11 cellular contexts compared by ENCODE assay signal in genomic region chr11:62588966-62589637, GRCh38. TPM values are rescaled to one million over a fixed set of nuclear protein-coding genes. Genes with fewer than 3 reads are reported as not detected.
DNase-seq lines count a peak whose midpoint lies in the region; ATAC-seq and TF ChIP-seq lines count a peak whose summit lies in the region.
"Had no signal": no experiment of that assay in that cellular context is flagged by ENCODE, and none has a peak within 500 bp of the region (broad histone marks: within the 10 kb centered on the region; RNA-seq: fewer than 3 reads in every experiment).

No MANE protein-coding gene starts in this region.

- H3K9me3 ChIP-seq in BLaER1 treated with 17β-estradiol and CSF1 and Interleukin-3, amounts not matched to agents 10 nM and 100 nM (replicated peaks in 1 of 11): no peaks in the 10 kb centered on the region
- H3K9me3 ChIP-seq: breast epithelium had no signal

- no peaks in the 10 kb centered on the region for H3K9me3 Mint-ChIP-seq in activated CD4-positive, alpha-beta memory T cell treated with anti-CD3 and anti-CD28 coated beads for 36 hours
- H3K9me3 Mint-ChIP-seq: memory B cell had no signal

- H3K27me3 Mint-ChIP-seq in activated CD4-positive, alpha-beta memory T cell treated with anti-CD3 and anti-CD28 coated beads for 36 hours: no peaks in the 10 kb centered on the region
- H3K27me3 Mint-ChIP-seq: memory B cell had no signal

- H3K9ac ChIP-seq in BLaER1 treated with 17β-estradiol and CSF1 and Interleukin-3, amounts not matched to agents 10 nM and 100 nM: peak overlapping the region in 3 of 11 experiments; percentile 24 to 87 (median 36); a peak in 3 of 22 replicates

- peaks cover 54 to 69% (median 66%) of the 10 kb centered on the region in 11 experiments for H3K36me3 ChIP-seq in BLaER1 treated with 17β-estradiol and CSF1 and Interleukin-3, amounts not matched to agents 10 nM and 100 nM

- H3K4me3 Mint-ChIP-seq in activated CD4-positive, alpha-beta memory T cell treated with anti-CD3 and anti-CD28 coated beads for 36 hours: no peak overlapping the region

- no peak overlapping the region for H3K27ac Mint-ChIP-seq in activated CD4-positive, alpha-beta memory T cell treated with anti-CD3 and anti-CD28 coated beads for 36 hours
- H3K27ac Mint-ChIP-seq: memory B cell had no signal

- H3K27me3 ChIP-seq in BLaER1 treated with 17β-estradiol and CSF1 and Interleukin-3, amounts not matched to agents 10 nM and 100 nM: no peaks in the 10 kb centered on the region
- H3K27me3 ChIP-seq: breast epithelium had no signal

- ATAC-seq in HG02870 (IDR thresholded peaks at IDR 0.05; ENCODE audit: unreplicated experiment) (no peak), GM19397 (IDR thresholded peaks at IDR 0.05; ENCODE audit: unreplicated experiment) (no peak)

- no peak overlapping the region for H3K27ac ChIP-seq in BLaER1 treated with 17β-estradiol and CSF1 and Interleukin-3, amounts not matched to agents 10 nM and 100 nM
- H3K27ac ChIP-seq: HL-60 had no signal

- H3K36me3 Mint-ChIP-seq in activated CD4-positive, alpha-beta memory T cell treated with anti-CD3 and anti-CD28 coated beads for 36 hours: peaks cover 31% of the 10 kb centered on the region

- TF ChIP-seq CTCF in GM12874 (IDR thresholded peaks at IDR 0.05; ENCODE audit: insufficient read depth, low read depth, low read length): peak; percentile 22; the same call in 1 of the 2 replicates

- peaks cover 46% of the 10 kb centered on the region for H3K4me1 Mint-ChIP-seq in activated CD4-positive, alpha-beta memory T cell treated with anti-CD3 and anti-CD28 coated beads for 36 hours (ENCODE audit: low read depth)

- H3K4me2 ChIP-seq in BLaER1 treated with 17β-estradiol and CSF1 and Interleukin-3, amounts not matched to agents 10 nM and 100 nM: peak overlapping the region in 9 of 11 experiments; percentile 80 to 95 (median 88); a peak in 13 of 22 replicates

- no peak overlapping the region for H3K4me3 ChIP-seq in BLaER1 treated with 17β-estradiol and CSF1 and Interleukin-3, amounts not matched to agents 10 nM and 100 nM
- H3K4me3 ChIP-seq: breast epithelium had no signal

- peaks cover 36 to 40% (median 38%) of the 10 kb centered on the region in 10 experiments for H3K4me1 ChIP-seq in BLaER1 treated with 17β-estradiol and CSF1 and Interleukin-3, amounts not matched to agents 10 nM and 100 nM

- peak; percentile 42 for DNase-seq in activated CD4-positive, alpha-beta memory T cell treated with anti-CD3 and anti-CD28 coated beads for 36 hours
- peak; percentile 36 for DNase-seq in left kidney (ENCODE audit: low read depth, low spot score)
- no peak for DNase-seq in NCI-H2196 (lab: John Stamatoyannopoulos, UW; ENCODE audit: unreplicated experiment)
- no peak for DNase-seq in iPS-NIHi11 (ENCODE audit: low spot score)

- peaks cover 0 to 6% (median 3%) of the 10 kb centered on the region in 11 experiments; a peak in 8 of 22 replicates for H4K20me1 ChIP-seq in BLaER1 treated with 17β-estradiol and CSF1 and Interleukin-3, amounts not matched to agents 10 nM and 100 nM

- intact Hi-C loops in activated CD4-positive, alpha-beta memory T cell treated with anti-CD3 and anti-CD28 coated beads for 36 hours (cut with micrococcal nuclease): no loop called here

- CTCF ChIA-PET in activated CD4-positive, alpha-beta memory T cell treated with anti-CD3 and anti-CD28 coated beads for 36 hours (lab: Charles Lee): interaction anchor here (0.8 to 1.9 kb wide), 6 partner anchors 23 to 194 kb away, joined by 3 to 6 read pairs (median 4); no protein-coding TSS in a partner anchor

- POLR2A ChIA-PET in activated CD4-positive, alpha-beta memory T cell treated with anti-CD3 and anti-CD28 coated beads for 36 hours (lab: Charles Lee): interaction anchor here (0.6 to 2.6 kb wide), 4 partner anchors 15 to 252 kb away, joined by 3 to 8 read pairs (median 4); partner anchors contain the start of gene EEF1G

RNA-seq across cellular contexts. Expression of gene TUT1, which starts 2.2 kb away (rescaled TPM):
- total RNA-seq in activated CD4-positive, alpha-beta memory T cell treated with anti-CD3 and anti-CD28 coated beads for 36 hours: 10 to 100 TPM; 32.7 to 34.2 TPM

RNA-seq across cellular contexts. Expression of gene MTA2, which starts 12.6 kb away (rescaled TPM):
- total RNA-seq in activated CD4-positive, alpha-beta memory T cell treated with anti-CD3 and anti-CD28 coated beads for 36 hours: 100 to 1,000 TPM; 166 to 167 TPM

RNA-seq across cellular contexts. Expression of gene EEF1G, which starts 15.4 kb away (rescaled TPM):
- total RNA-seq in activated CD4-positive, alpha-beta memory T cell treated with anti-CD3 and anti-CD28 coated beads for 36 hours: 1,000 to 10,000 TPM; 1,956 to 1,989 TPM

RNA-seq across cellular contexts. Expression of gene EML3, which starts 23.5 kb away (rescaled TPM):
- 100 to 1,000 TPM; 113 to 116 TPM for total RNA-seq in activated CD4-positive, alpha-beta memory T cell treated with anti-CD3 and anti-CD28 coated beads for 36 hours

RNA-seq across cellular contexts. Expression of gene ROM1, which starts 24.0 kb away (rescaled TPM):
- 1 to 10 TPM; 1.1 to 1.5 TPM for total RNA-seq in activated CD4-positive, alpha-beta memory T cell treated with anti-CD3 and anti-CD28 coated beads for 36 hours

Comparison
In these comparisons a context has a peak if more than half of its experiments do, and no peak if none do; other contexts are left out.
1. DNase-seq: peak in activated CD4-positive, alpha-beta memory T cell treated with anti-CD3 and anti-CD28 coated beads for 36 hours (single experiment) and left kidney (single experiment); none in NCI-H2196 (single experiment) and iPS-NIHi11 (single experiment).